15 cellular contexts compared by ENCODE assay signal in the genomic region with DNA sequence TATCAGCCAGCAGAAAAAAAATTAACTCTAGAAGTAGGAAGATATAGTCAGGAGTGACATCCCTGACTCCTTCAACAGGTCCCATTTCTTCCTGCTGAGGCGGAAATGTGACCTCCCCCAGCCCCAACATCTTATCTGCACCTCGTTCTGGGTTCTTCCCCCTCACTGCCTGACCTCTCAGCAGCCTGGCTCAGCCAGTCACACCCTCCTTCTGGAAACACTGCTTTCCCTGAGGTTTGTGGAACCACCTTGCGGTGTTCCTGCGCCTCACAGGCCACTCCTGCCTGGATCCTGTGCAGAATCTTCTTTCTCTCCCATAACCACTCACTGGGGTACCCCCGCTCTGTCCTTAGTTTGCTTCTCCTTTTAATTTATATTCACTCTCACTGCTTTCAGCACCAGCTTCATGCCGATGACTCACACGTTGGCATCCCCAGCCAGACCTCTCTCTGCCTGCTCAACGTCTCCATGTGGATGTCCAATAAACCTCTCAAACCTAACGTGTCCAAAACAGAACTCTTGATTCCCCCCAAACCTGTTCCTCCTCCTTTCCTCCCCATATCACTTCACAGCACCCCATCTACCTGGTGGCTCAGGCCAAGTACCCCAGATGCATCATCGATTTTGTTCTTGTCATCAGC.
DNase-seq lines count a peak whose midpoint lies in the region; ATAC-seq, FAIRE-seq and TF ChIP-seq lines count a peak whose summit lies in the region.
"Had no signal": no experiment of that assay in that cellular context is flagged by ENCODE, and none has a peak within 500 bp of the region (broad histone marks: within the 10 kb centered on the region; RNA-seq: fewer than 3 reads in every experiment).

No MANE protein-coding gene starts in this region.

- in situ Hi-C loops in K562 (cut with MboI) = no loop called here

- H3K79me2 ChIP-seq in K562 (ENCODE audit: control insufficient read depth, insufficient read depth, low read length) = no peaks in the 10 kb centered on the region
- H3K79me2 ChIP-seq in neural progenitor cell (ENCODE audit: low read depth) = no peaks in the 10 kb centered on the region

- CTCF ChIA-PET in K562 (lab: Yijun Ruan, JAX; ENCODE audit: low intra/inter-chr PET ratio) = interaction anchor here (0.6 kb wide), 1 partner anchor 979 kb away, joined by 3 read pairs; no protein-coding TSS in a partner anchor

- H3K9me3 ChIP-seq in K562 (replicated peaks; ENCODE audit: control insufficient read depth, insufficient read depth, low read depth, low read length) (no peaks in the 10 kb centered on the region), neural progenitor cell (ENCODE audit: low read depth) (no peaks in the 10 kb centered on the region), esophagus squamous epithelium (no peaks in the 10 kb centered on the region)
- H3K9me3 ChIP-seq: upper lobe of right lung had no signal

- no peaks in the 10 kb centered on the region for H3K36me3 ChIP-seq in K562 (ENCODE audit: control insufficient read depth, insufficient read depth, low read length)
- no peaks in the 10 kb centered on the region for H3K36me3 ChIP-seq in neural progenitor cell
- H3K36me3 ChIP-seq in esophagus squamous epithelium = no peaks in the 10 kb centered on the region
- H3K36me3 ChIP-seq: upper lobe of right lung had no signal

- H3K4me3 ChIP-seq in K562 (no peak overlapping the region), neural progenitor cell (no peak overlapping the region), esophagus squamous epithelium (no peak overlapping the region)
- H3K4me3 ChIP-seq: GM12878, upper lobe of right lung had no signal

- no peaks in the 10 kb centered on the region for H3K9me3 Mint-ChIP-seq in neural progenitor cell

- peak in 1 of 2 experiments; percentile 17; a peak in 1 of 4 replicates for TF ChIP-seq RAD21 in K562 (CRISPR knock-in tag; conservative IDR thresholded peaks at IDR 0.05 in 1 of 2, IDR thresholded peaks at IDR 0.05 in 1 of 2)

- no peak overlapping the region for H3K4me2 ChIP-seq in K562 (ENCODE audit: insufficient read depth, low read length)
- H3K4me2 ChIP-seq in neural progenitor cell = no peak overlapping the region
- H3K4me2 ChIP-seq: KMS-11 had no signal

- TF ChIP-seq POLR2A in K562 (conservative IDR thresholded peaks at IDR 0.05) (no peak), esophagus squamous epithelium (IDR thresholded peaks at IDR 0.05) (no peak)

- peak; percentile 40 for DNase-seq in AG20443 (ENCODE audit: low spot score)
- DNase-seq in HTR-8/SVneo (ENCODE audit: insufficient read length, low spot score) = peak; percentile 42
- DNase-seq in K562 (ENCODE audit: extremely low read depth in 1 of 4, low spot score in 3 of 4) = peak in 2 of 4 experiments; percentile 9 to 17
- DNase-seq in neural progenitor cell (ENCODE audit: low spot score) = no peak
- no peak for DNase-seq in glomerular visceral epithelial cell (ENCODE audit: extremely low spot score)
- DNase-seq in esophagus squamous epithelium (lab: John Stamatoyannopoulos, UW) = no peak
- DNase-seq in NCI-H748 treated with DMSO at 0.1 percent for 48 hours (lab: John Stamatoyannopoulos, UW) = no peak
- DNase-seq in stimulated activated naive CD4-positive, alpha-beta T cell (lab: John Stamatoyannopoulos, UW) = no peak
- DNase-seq: activated naive CD4-positive, alpha-beta T cell treated with anti-CD3 and anti-CD28 coated beads, Interleukin-2, amount 50 U/mL, for 16 hours; DMS79; NCI-H1694; NCI-H69; upper lobe of right lung had no signal

- no peaks in the 10 kb centered on the region for H3K9me1 ChIP-seq in K562 (ENCODE audit: control insufficient read depth, insufficient read depth, low read length)

- no peak overlapping the region for H3K4me3 Mint-ChIP-seq in neural progenitor cell

- H3K4me1 ChIP-seq in K562 (replicated peaks in 1 of 2; ENCODE audit: control insufficient read depth in 2 of 2, insufficient read depth in 2 of 2, low read length in 2 of 2) (no peaks in the 10 kb centered on the region), neural progenitor cell (peaks cover 10% of the 10 kb centered on the region), esophagus squamous epithelium (peaks cover 0 to 5% (median 0%) of the 10 kb centered on the region in 3 donors)
- H3K4me1 ChIP-seq: upper lobe of right lung had no signal

- peaks cover 3% of the 10 kb centered on the region for H3K27me3 Mint-ChIP-seq in neural progenitor cell (ENCODE audit: insufficient read depth, low read depth)

- H3K27me3 ChIP-seq in K562 (ENCODE audit: control insufficient read depth in 2 of 2, insufficient read depth in 2 of 2, low read length in 2 of 2) (peaks cover 0 to 5% of the 10 kb centered on the region in 2 experiments; a peak in 3 of 5 replicates), neural progenitor cell (no peaks in the 10 kb centered on the region), esophagus squamous epithelium (no peaks in the 10 kb centered on the region)
- H3K27me3 ChIP-seq: upper lobe of right lung had no signal

- FAIRE-seq in HTR-8/SVneo (lab: Jason Lieb, UNC) (no peak), K562 (lab: Jason Lieb, UNC) (peak; percentile 61)
- FAIRE-seq: GM12878 had no signal

- H4K20me1 ChIP-seq in K562 (replicated peaks; ENCODE audit: control insufficient read depth, insufficient read depth, low read length) (no peaks in the 10 kb centered on the region), neural progenitor cell (ENCODE audit: low read depth) (no peaks in the 10 kb centered on the region)

- POLR2A ChIA-PET in K562 (lab: Yijun Ruan, JAX) = interaction anchor here (0.7 to 0.9 kb wide), 2 partner anchors 421 to 691 kb away, joined by 3 to 4 read pairs; no protein-coding TSS in a partner anchor

- no peak overlapping the region for H3K9ac ChIP-seq in K562 (ENCODE audit: insufficient read depth in 1 of 2, low read depth in 2 of 2, low read length in 2 of 2)
- H3K9ac ChIP-seq in neural progenitor cell = no peak overlapping the region
- H3K9ac ChIP-seq: KMS-11 had no signal

- peak overlapping the region; percentile 46 for H3K27ac Mint-ChIP-seq in neural progenitor cell

- BruUV-seq in K562 (replicated peaks; lab: Mats Ljungman, UMichigan) = no TSS peak

- TF ChIP-seq CTCF in K562 (IDR thresholded peaks at IDR 0.05 in 2 of 3, conservative IDR thresholded peaks at IDR 0.05 in 1 of 3; ENCODE audit: insufficient read depth in 2 of 3, low read depth in 1 of 3, low read length in 3 of 3) (no peak), neural progenitor cell (IDR thresholded peaks at IDR 0.05) (no peak), esophagus squamous epithelium (IDR thresholded peaks at IDR 0.05) (no peak)

- no peaks in the 10 kb centered on the region for H3F3A ChIP-seq in neural progenitor cell (ENCODE audit: low read depth)

- H2AFZ ChIP-seq in K562 (ENCODE audit: low read depth, low read length) (no peak overlapping the region), neural progenitor cell (replicated peaks) (no peak overlapping the region)

- no peak for TF ChIP-seq EP300 in K562 (IDR thresholded peaks at IDR 0.05; ENCODE audit: low read length)

- peak; percentile 73 for ATAC-seq in K562
- ATAC-seq: GM12878, upper lobe of right lung had no signal

- H3K36me3 Mint-ChIP-seq in neural progenitor cell = no peaks in the 10 kb centered on the region

- H3K4me1 Mint-ChIP-seq in neural progenitor cell = peaks cover 4% of the 10 kb centered on the region

- intact Hi-C loops in K562 (cut with micrococcal nuclease) (no loop called here), esophagus squamous epithelium (cut with DNase I) (no loop called here)

- H3K27ac ChIP-seq in K562 (ENCODE audit: extremely low read depth, low read depth, low read length) (no peak overlapping the region), neural progenitor cell (no peak overlapping the region), esophagus squamous epithelium (no peak overlapping the region)
- H3K27ac ChIP-seq: KMS-11, upper lobe of right lung had no signal

- WGBS in K562 (ENCODE audit: insufficient coverage, low coverage, missing lambda C conversion rate) = 0% methylated on average over 10 of the region's 10 CpGs
- WGBS in esophagus squamous epithelium, 2 donors = 68 to 70% methylated on average over 10 of the region's 10 CpGs

TF ChIP-seq in K562, 482 proteins besides CTCF, POLR2A, EP300 and RAD21:
- TF ChIP-seq TSC22D4 (tag; IDR thresholded peaks at IDR 0.05) = no peak
TF ChIP-seq in K562: peak in this region for 0.

Comparison
In these comparisons a context has a peak if more than half of its experiments do, and no peak if none do; other contexts are left out.
1. DNase-seq: peak in AG20443 (single experiment) and HTR-8/SVneo (single experiment); none in neural progenitor cell (single experiment), glomerular visceral epithelial cell (single experiment), esophagus squamous epithelium (single experiment), NCI-H748 treated with DMSO at 0.1 percent for 48 hours (single experiment) and stimulated activated naive CD4-positive, alpha-beta T cell (0 of 6).